10 cellular contexts compared by ENCODE assay signal in the genomic region with DNA sequence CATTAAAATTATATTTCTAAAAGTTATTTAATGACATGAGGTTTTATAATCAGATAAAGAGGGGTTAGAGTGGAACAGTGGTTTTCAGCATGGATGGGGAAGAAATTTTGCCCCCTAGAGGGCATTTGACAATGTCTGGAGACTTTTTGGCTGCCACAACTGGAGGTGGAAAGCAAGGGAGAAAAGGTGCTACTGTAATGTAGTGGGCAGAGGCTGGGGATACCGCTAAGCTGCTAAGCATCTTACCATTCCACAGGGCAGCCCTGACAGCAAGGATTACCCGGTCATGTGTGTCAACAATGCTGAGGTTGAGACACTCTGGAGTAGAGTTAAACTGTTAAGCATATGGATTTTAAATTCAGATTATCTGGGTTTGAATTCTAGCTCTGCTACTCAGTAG. TPM values are rescaled to one million over a fixed set of nuclear protein-coding genes. Genes with fewer than 3 reads are reported as not detected.
DNase-seq lines count a peak whose midpoint lies in the region; ATAC-seq, FAIRE-seq and TF ChIP-seq lines count a peak whose summit lies in the region.
"Had no signal": no experiment of that assay in that cellular context is flagged by ENCODE, and none has a peak within 500 bp of the region (broad histone marks: within the 10 kb centered on the region; RNA-seq: fewer than 3 reads in every experiment).

No MANE protein-coding gene starts in this region.

- H2BK12ac ChIP-seq in neuronal stem cell (ENCODE audit: low read length), result no peak overlapping the region

- no peak overlapping the region for H3K14ac ChIP-seq in neuronal stem cell (ENCODE audit: low read length)

- H3K4me1 ChIP-seq in Karpas-422 (ENCODE audit: low read length), result no peaks in the 10 kb centered on the region
- peaks cover 9% of the 10 kb centered on the region for H3K4me1 ChIP-seq in astrocyte (ENCODE audit: insufficient read depth, low read length)
- H3K4me1 ChIP-seq in neuronal stem cell (ENCODE audit: control insufficient read depth in 2 of 2, insufficient read depth in 1 of 2, low read depth in 1 of 2, low read length in 2 of 2), result no peaks in the 10 kb centered on the region
- H3K4me1 ChIP-seq: SJSA1 had no signal

- H3K9ac ChIP-seq in Karpas-422 (ENCODE audit: low read length) (no peak overlapping the region), astrocyte (ENCODE audit: low read length) (no peak overlapping the region), neuronal stem cell (ENCODE audit: low read depth, low read length, poor library complexity) (no peak overlapping the region)

- no CpG with 5 or more reads among the region's 2 CpGs for WGBS in neuronal stem cell (ENCODE audit: extremely low coverage in 2 of 2, insufficient read length in 2 of 2, insufficient replicate concordance in 1 of 2), 2 donors

- H3K27me3 ChIP-seq in Karpas-422 (ENCODE audit: low read length) (no peaks in the 10 kb centered on the region), astrocyte (ENCODE audit: insufficient read depth, low read length) (no peaks in the 10 kb centered on the region), neuronal stem cell (ENCODE audit: control insufficient read depth in 3 of 3, insufficient read depth in 3 of 3, low read depth in 1 of 3, low read length in 3 of 3) (no peaks in the 10 kb centered on the region)
- H3K27me3 ChIP-seq: SJSA1 had no signal

- H3K36me3 Mint-ChIP-seq in astrocyte (ENCODE audit: low read depth, unreplicated experiment) (no peaks in the 10 kb centered on the region), nephron progenitor cell (ENCODE audit: low read depth) (no peaks in the 10 kb centered on the region)
- H3K36me3 Mint-ChIP-seq: memory B cell had no signal

- no peaks in the 10 kb centered on the region for H3K36me3 ChIP-seq in Karpas-422 (ENCODE audit: insufficient read depth, low read length)
- peaks cover 4% of the 10 kb centered on the region for H3K36me3 ChIP-seq in astrocyte (ENCODE audit: insufficient read depth, low read length)
- H3K36me3 ChIP-seq in neuronal stem cell (replicated peaks in 1 of 2; ENCODE audit: control insufficient read depth in 2 of 2, insufficient read depth in 2 of 2, low read length in 2 of 2), result no peaks in the 10 kb centered on the region
- H3K36me3 ChIP-seq: SJSA1 had no signal

- no peak overlapping the region for H3K23ac ChIP-seq in neuronal stem cell (ENCODE audit: low read depth, low read length, poor library complexity)

- no peaks in the 10 kb centered on the region for H3K4me1 Mint-ChIP-seq in astrocyte (ENCODE audit: low read depth, unreplicated experiment)
- no peaks in the 10 kb centered on the region for H3K4me1 Mint-ChIP-seq in nephron progenitor cell
- H3K4me1 Mint-ChIP-seq: memory B cell had no signal

- H3K9me2 ChIP-seq in Karpas-422 (replicated peaks; ENCODE audit: insufficient read depth, low read length), result no peaks in the 10 kb centered on the region

- ATAC-seq in HG02840 (IDR thresholded peaks at IDR 0.05; ENCODE audit: low FRiP score, unreplicated experiment), result no peak
- ATAC-seq in GM18858 (IDR thresholded peaks at IDR 0.05; ENCODE audit: unreplicated experiment), result no peak

- DNase-seq in Karpas-422 (peak; percentile 44), astrocyte (ENCODE audit: low read depth) (no peak), nephron progenitor cell (peak; percentile 10), neuronal stem cell (ENCODE audit: low spot score) (no peak)
- no peak for DNase-seq in activated CD4-positive, alpha-beta T cell treated with anti-CD3 and anti-CD28 coated beads, Interleukin-2, amount 50 U/mL, for 1 hour

- H3K4me2 ChIP-seq in Karpas-422 (ENCODE audit: low read depth, low read length, poor library complexity, severe bottlenecking), result no peak overlapping the region
- H3K4me2 ChIP-seq in astrocyte (ENCODE audit: low read length), result no peak overlapping the region
- no peak overlapping the region for H3K4me2 ChIP-seq in neuronal stem cell (ENCODE audit: insufficient read depth, low read length, poor library complexity, severe bottlenecking)

- TF ChIP-seq CTCF in GM12874 (IDR thresholded peaks at IDR 0.05; ENCODE audit: insufficient read depth, low read depth, low read length) (peak; percentile 54), astrocyte (IDR thresholded peaks at IDR 0.05; ENCODE audit: insufficient read depth, low read depth, low read length) (peak; percentile 60), nephron progenitor cell (IDR thresholded peaks at IDR 0.05) (peak; percentile 43)

- H3K27ac ChIP-seq in Karpas-422 (ENCODE audit: low read length) (no peak overlapping the region), astrocyte (ENCODE audit: low read depth, low read length) (no peak overlapping the region), neuronal stem cell (replicated peaks; ENCODE audit: low read length) (no peak overlapping the region)
- H3K27ac ChIP-seq: SJSA1 had no signal

- H3K9me3 Mint-ChIP-seq in astrocyte (ENCODE audit: unreplicated experiment) (no peaks in the 10 kb centered on the region), nephron progenitor cell (no peaks in the 10 kb centered on the region)
- H3K9me3 Mint-ChIP-seq: memory B cell had no signal

- no peak overlapping the region for H3K18ac ChIP-seq in neuronal stem cell (ENCODE audit: low read length)

- no peak overlapping the region for H2AFZ ChIP-seq in Karpas-422 (ENCODE audit: low read length)
- peak overlapping the region; percentile 5 for H2AFZ ChIP-seq in astrocyte (ENCODE audit: low read depth, low read length)
- no peak overlapping the region for H2AFZ ChIP-seq in neuronal stem cell (ENCODE audit: low read length)

- H4K8ac ChIP-seq in neuronal stem cell (ENCODE audit: low read depth, low read length), result no peak overlapping the region

- H4K20me1 ChIP-seq in Karpas-422 (ENCODE audit: insufficient read depth, low read depth, low read length) (no peaks in the 10 kb centered on the region), astrocyte (ENCODE audit: insufficient read depth, low read length) (no peaks in the 10 kb centered on the region)

- H3K79me2 ChIP-seq in Karpas-422 (ENCODE audit: low read length) (no peaks in the 10 kb centered on the region), astrocyte (ENCODE audit: insufficient read depth, low read length) (no peaks in the 10 kb centered on the region)

- FAIRE-seq in astrocyte (lab: Jason Lieb, UNC), result no peak

- no peak overlapping the region for H2BK120ac ChIP-seq in neuronal stem cell (ENCODE audit: low read depth, low read length)

- no peak overlapping the region for H3K27ac Mint-ChIP-seq in astrocyte (ENCODE audit: unreplicated experiment)
- no peak overlapping the region for H3K27ac Mint-ChIP-seq in nephron progenitor cell
- H3K27ac Mint-ChIP-seq: memory B cell had no signal

- H3K4ac ChIP-seq in neuronal stem cell (ENCODE audit: low read length), result no peak overlapping the region

- H3K27me3 Mint-ChIP-seq in astrocyte (ENCODE audit: low read depth, unreplicated experiment) (no peaks in the 10 kb centered on the region), nephron progenitor cell (ENCODE audit: low read depth, poor library complexity) (no peaks in the 10 kb centered on the region)

- H3K79me1 ChIP-seq in neuronal stem cell (ENCODE audit: low read depth, low read length), result no peaks in the 10 kb centered on the region

- H3K9me3 ChIP-seq in Karpas-422 (ENCODE audit: low read length) (no peaks in the 10 kb centered on the region), astrocyte (ENCODE audit: insufficient read depth, low read depth, low read length) (no peaks in the 10 kb centered on the region), neuronal stem cell (replicated peaks in 1 of 2; ENCODE audit: control insufficient read depth in 2 of 2, insufficient read depth in 1 of 2, low read depth in 1 of 2, low read length in 2 of 2) (no peaks in the 10 kb centered on the region)
- H3K9me3 ChIP-seq: SJSA1 had no signal

- H2BK15ac ChIP-seq in neuronal stem cell (ENCODE audit: low read length), result no peak overlapping the region

- H2AK5ac ChIP-seq in neuronal stem cell (ENCODE audit: low read depth, low read length), result no peak overlapping the region

- H2BK5ac ChIP-seq in neuronal stem cell (ENCODE audit: low read length), result no peak overlapping the region

- H3K4me3 Mint-ChIP-seq in astrocyte (ENCODE audit: unreplicated experiment) (no peak overlapping the region), nephron progenitor cell (no peak overlapping the region)
- H3K4me3 Mint-ChIP-seq: memory B cell had no signal

- no peak overlapping the region for H3K4me3 ChIP-seq in Karpas-422 (ENCODE audit: low read length)
- no peak overlapping the region for H3K4me3 ChIP-seq in astrocyte (ENCODE audit: insufficient read depth, low read depth, low read length)
- H3K4me3 ChIP-seq in neuronal stem cell (ENCODE audit: low read length in 2 of 2), result no peak overlapping the region
- H3K4me3 ChIP-seq: SJSA1 had no signal

- H4K91ac ChIP-seq in neuronal stem cell (ENCODE audit: low read depth, low read length, poor library complexity), result no peak overlapping the region

RNA-seq across cellular contexts. Expression of a gene that starts 52.9 kb away (rescaled TPM):
- not detected in 2 replicates for total RNA-seq in Karpas-422 (2014; rRNA removed; shearing (Covaris generic); ENCODE audit: low replicate concordance)
- total RNA-seq in astrocyte, result 0.43 and 1.1 TPM in 2 replicates
- 373 TPM for polyA plus RNA-seq in neuronal stem cell (2013, experiment 1 of 2)
- polyA plus RNA-seq in neuronal stem cell (2013, experiment 2 of 2), result 373 TPM
- total RNA-seq: SJSA1 had no signal

Comparison
In these comparisons a context has a peak if more than half of its experiments do, and no peak if none do; other contexts are left out.
1. DNase-seq: peak in Karpas-422 (single experiment) and nephron progenitor cell (single experiment); none in astrocyte (single experiment), neuronal stem cell (single experiment) and activated CD4-positive, alpha-beta T cell treated with anti-CD3 and anti-CD28 coated beads, Interleukin-2, amount 50 U/mL, for 1 hour (single experiment).
2. Peak in every context shown above with its lines, with median percentiles within 50 percentile points of each other: CTCF ChIP-seq.